In the genomic region with DNA sequence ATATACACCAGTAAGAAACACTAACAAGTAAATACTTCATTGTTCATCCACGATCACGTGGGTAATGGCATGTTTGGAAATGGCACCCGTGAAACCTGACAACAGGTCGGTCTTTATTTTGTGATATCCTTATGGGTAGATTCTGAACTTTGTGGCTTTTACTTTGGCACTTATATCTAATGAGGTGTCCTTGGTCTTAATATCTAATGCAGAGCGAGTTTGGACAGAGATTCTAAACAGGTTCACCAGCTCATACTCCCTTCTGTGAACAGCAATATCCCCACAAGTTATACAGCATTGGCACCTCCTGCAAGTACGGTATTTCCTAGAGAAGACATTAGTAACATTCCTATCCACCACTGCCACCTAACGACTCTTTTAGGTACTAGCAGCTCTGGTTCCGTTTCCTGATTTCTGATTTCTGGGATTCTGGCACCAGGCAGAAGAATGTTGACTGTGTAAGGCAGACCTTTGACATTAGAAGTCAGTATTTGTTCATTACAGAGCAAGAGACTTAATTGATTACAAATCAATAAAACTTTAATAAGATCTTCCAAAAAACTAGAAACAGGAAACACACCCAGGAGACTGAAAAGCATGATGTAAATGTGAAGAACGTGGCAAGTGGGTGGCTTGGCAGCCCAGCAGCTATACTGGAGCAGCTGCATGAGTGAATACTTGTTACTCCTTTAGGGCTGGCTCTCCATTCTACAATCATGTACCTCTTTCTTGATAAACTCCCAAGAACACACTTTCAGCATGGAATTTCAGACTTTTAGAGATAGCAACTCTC, we compare ENCODE assay signal across 8 cellular contexts. TPM values are rescaled to one million over a fixed set of nuclear protein-coding genes. Genes with fewer than 3 reads are reported as not detected.
DNase-seq lines count a peak whose midpoint lies in the region; ATAC-seq and TF ChIP-seq lines count a peak whose summit lies in the region.

No MANE protein-coding gene starts in this region.

- CTCF ChIA-PET in SK-N-SH (lab: Yijun Ruan, JAX), result interaction anchor here (0.6 to 3.8 kb wide), 28 partner anchors 9 to 950 kb away, joined by 3 to 24 read pairs (median 3); a partner anchor contains a TSS

- intact Hi-C loops in spleen (cut with DNase I; ENCODE audit: low total_unique reads), result loop anchor here (5.0 to 10.0 kb wide), 2 partner anchors 284 to 364 kb away; no protein-coding TSS in a partner anchor

- peak overlapping the region; percentile 49 to 85 (median 66) for H3K4me3 Mint-ChIP-seq in brain

- DNase-seq in DMS114 treated with DMSO at 0.1 percent for 48 hours (lab: John Stamatoyannopoulos, UW; ENCODE audit: unreplicated experiment) (peak; percentile 83), NCI-H1092 treated with DMSO at 0.1 percent for 48 hours (lab: John Stamatoyannopoulos, UW) (peak; percentile 81), SK-N-SH (peak; percentile 73), iPS-NIHi7 (ENCODE audit: extremely low spot score) (peak; percentile 71), spleen (no peak)

- H3K36me3 ChIP-seq in SK-N-SH (replicated peaks in 1 of 2; ENCODE audit: control insufficient read depth in 1 of 2, insufficient read depth in 2 of 2, low read length in 1 of 2) (no peaks in the 10 kb centered on the region), spleen (peaks cover 0 to 5% (median 0%) of the 10 kb centered on the region in 6 donors)

- H3K4me3 ChIP-seq in SK-N-SH (ENCODE audit: low read depth in 2 of 2, low read length in 1 of 2) (peak overlapping the region; percentile 6 to 7; a peak in 2 of 4 replicates), spleen (no peak overlapping the region)

- no peaks in the 10 kb centered on the region for H3K36me3 Mint-ChIP-seq in brain

- H4K20me1 ChIP-seq in SK-N-SH (ENCODE audit: insufficient read depth), result no peaks in the 10 kb centered on the region

- WGBS in SK-N-SH (ENCODE audit: low lambda C conversion rate), result 18% methylated on average over 9 of the region's 9 CpGs
- WGBS in spleen, 5 donors, result 30 to 43% (median 33%) methylated on average over 9 of the region's 9 CpGs

- H3K27me3 ChIP-seq in SK-N-SH (ENCODE audit: insufficient read depth) (no peaks in the 10 kb centered on the region), spleen (replicated peaks in 1 of 7) (no peaks in the 10 kb centered on the region)

- TF ChIP-seq POLR2A in spleen (IDR thresholded peaks at IDR 0.05), result peak in 1 of 3 donors; percentile 8

- H3K9me2 ChIP-seq in SK-N-SH, result no peaks in the 10 kb centered on the region

- no peak overlapping the region for H3K4me2 ChIP-seq in SK-N-SH

- H3K27ac ChIP-seq in SK-N-SH (ENCODE audit: low read depth in 2 of 2, low read length in 1 of 2) (no peak overlapping the region), spleen (no peak overlapping the region)

- peaks cover 3% of the 10 kb centered on the region for H3F3A ChIP-seq in SK-N-SH (replicated peaks; ENCODE audit: insufficient read depth)

- H3K27me3 Mint-ChIP-seq in brain, result peaks cover 8% of the 10 kb centered on the region

- POLR2A ChIA-PET in SK-N-SH (lab: Yijun Ruan, JAX), result interaction anchor here (0.6 to 0.7 kb wide), 2 partner anchors 60 to 77 kb away, joined by 3 read pairs; no protein-coding TSS in a partner anchor

- no peaks in the 10 kb centered on the region for H3K9me3 Mint-ChIP-seq in brain

- TF ChIP-seq CTCF in SK-N-SH (IDR thresholded peaks at IDR 0.05) (peak; percentile 81), brain (conservative IDR thresholded peaks at IDR 0.05) (peak; percentile 78 to 79), spleen (IDR thresholded peaks at IDR 0.05 in 8 of 11, conservative IDR thresholded peaks at IDR 0.05 in 3 of 11) (peak; percentile 75 to 93 (median 88))

- H3K27ac Mint-ChIP-seq in brain, result peak overlapping the region in 3 of 5 experiments; percentile 26 to 79 (median 54)

- ATAC-seq in GM21529 (IDR thresholded peaks at IDR 0.05; ENCODE audit: unreplicated experiment) (peak; percentile 82), GM19328 (IDR thresholded peaks at IDR 0.05; ENCODE audit: unreplicated experiment) (no peak)

- H3K4me1 Mint-ChIP-seq in brain, result peaks cover 31% of the 10 kb centered on the region

- no peak overlapping the region for H3K9ac ChIP-seq in SK-N-SH

- peak overlapping the region; percentile 58 for H2AFZ ChIP-seq in SK-N-SH (ENCODE audit: low read depth)

- H3K9me3 ChIP-seq in SK-N-SH (no peaks in the 10 kb centered on the region), spleen (no peaks in the 10 kb centered on the region)

- H3K4me1 ChIP-seq in SK-N-SH (ENCODE audit: control insufficient read depth in 1 of 2, insufficient read depth in 2 of 2, low read depth in 1 of 2, low read length in 1 of 2) (no peaks in the 10 kb centered on the region), spleen (peaks cover 0 to 10% (median 2%) of the 10 kb centered on the region in 6 donors)

- no peak for TF ChIP-seq EP300 in SK-N-SH (IDR thresholded peaks at IDR 0.05; ENCODE audit: borderline replicate concordance in 1 of 2, low read depth in 1 of 2, low read length in 1 of 2)

- no peaks in the 10 kb centered on the region for H3K79me2 ChIP-seq in SK-N-SH (ENCODE audit: insufficient read depth)

- peak; percentile 84 for TF ChIP-seq RAD21 in SK-N-SH (IDR thresholded peaks at IDR 0.05; ENCODE audit: low read length)

TF ChIP-seq in SK-N-SH, 30 proteins besides CTCF, POLR2A, EP300 and RAD21:
- TF ChIP-seq, protein P1, sequence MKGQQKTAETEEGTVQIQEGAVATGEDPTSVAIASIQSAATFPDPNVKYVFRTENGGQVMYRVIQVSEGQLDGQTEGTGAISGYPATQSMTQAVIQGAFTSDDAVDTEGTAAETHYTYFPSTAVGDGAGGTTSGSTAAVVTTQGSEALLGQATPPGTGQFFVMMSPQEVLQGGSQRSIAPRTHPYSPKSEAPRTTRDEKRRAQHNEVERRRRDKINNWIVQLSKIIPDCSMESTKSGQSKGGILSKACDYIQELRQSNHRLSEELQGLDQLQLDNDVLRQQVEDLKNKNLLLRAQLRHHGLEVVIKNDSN (IDR thresholded peaks at IDR 0.05; ENCODE audit: borderline replicate concordance, low read depth), result 0 out of 2 replicates have a peak, but pooled peaks have one; percentile 44
- TF ChIP-seq MEF2A (IDR thresholded peaks at IDR 0.05; ENCODE audit: borderline replicate concordance, low read depth) (no peak), TAF1 (IDR thresholded peaks at IDR 0.05; ENCODE audit: borderline replicate concordance, low read depth, low read length) (no peak), SMC3 (IDR thresholded peaks at IDR 0.05; ENCODE audit: low read depth, low read length) (peak; percentile 51), ELF1 (IDR thresholded peaks at IDR 0.05) (peak; percentile 31; the same call in 1 of the 2 replicates), NFIC (IDR thresholded peaks at IDR 0.05; ENCODE audit: borderline replicate concordance) (no peak)
- TF ChIP-seq, protein P2, sequence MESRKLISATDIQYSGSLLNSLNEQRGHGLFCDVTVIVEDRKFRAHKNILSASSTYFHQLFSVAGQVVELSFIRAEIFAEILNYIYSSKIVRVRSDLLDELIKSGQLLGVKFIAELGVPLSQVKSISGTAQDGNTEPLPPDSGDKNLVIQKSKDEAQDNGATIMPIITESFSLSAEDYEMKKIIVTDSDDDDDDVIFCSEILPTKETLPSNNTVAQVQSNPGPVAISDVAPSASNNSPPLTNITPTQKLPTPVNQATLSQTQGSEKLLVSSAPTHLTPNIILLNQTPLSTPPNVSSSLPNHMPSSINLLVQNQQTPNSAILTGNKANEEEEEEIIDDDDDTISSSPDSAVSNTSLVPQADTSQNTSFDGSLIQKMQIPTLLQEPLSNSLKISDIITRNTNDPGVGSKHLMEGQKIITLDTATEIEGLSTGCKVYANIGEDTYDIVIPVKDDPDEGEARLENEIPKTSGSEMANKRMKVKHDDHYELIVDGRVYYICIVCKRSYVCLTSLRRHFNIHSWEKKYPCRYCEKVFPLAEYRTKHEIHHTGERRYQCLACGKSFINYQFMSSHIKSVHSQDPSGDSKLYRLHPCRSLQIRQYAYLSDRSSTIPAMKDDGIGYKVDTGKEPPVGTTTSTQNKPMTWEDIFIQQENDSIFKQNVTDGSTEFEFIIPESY (IDR thresholded peaks at IDR 0.05; ENCODE audit: borderline replicate concordance, low read depth), result no peak

RNA-seq across cellular contexts. Expression of a gene that starts 2.5 kb away (rescaled TPM):
- polyA plus RNA-seq in SK-N-SH (2012; rRNA removed), result 3.6 and 3.9 TPM in 2 replicates
- 3.6 and 4.0 TPM in 2 replicates for polyA plus RNA-seq in SK-N-SH (2012; cell fraction: cytosol; rRNA removed)
- polyA plus RNA-seq in SK-N-SH (2012; cell fraction: nucleus; rRNA removed), result 2.2 and 3.0 TPM in 2 replicates
- 1.7 TPM for polyA plus RNA-seq in brain (ENCODE audit: insufficient read depth, low read depth, low replicate concordance)
- total RNA-seq in spleen, result 10 to 100 TPM in 1 of 7 donors, 1 to 10 TPM in 6; 1.6 to 10.2 (median 4.8) TPM
- polyA plus RNA-seq in spleen, result 1 to 10 TPM; 3.1 to 7.2 (median 3.9) TPM

RNA-seq across cellular contexts. Expression of a gene that starts 6.7 kb away (rescaled TPM):
- polyA plus RNA-seq in SK-N-SH (2012; rRNA removed), result 11.6 and 12.4 TPM in 2 replicates
- polyA plus RNA-seq in SK-N-SH (2012; cell fraction: cytosol; rRNA removed), result 7.3 and 10.8 TPM in 2 replicates
- polyA plus RNA-seq in SK-N-SH (2012; cell fraction: nucleus; rRNA removed), result 4.0 and 6.2 TPM in 2 replicates
- 1.2 TPM for polyA plus RNA-seq in brain (ENCODE audit: insufficient read depth, low read depth, low replicate concordance)
- 10 to 100 TPM in 3 of 7 donors, 1 to 10 TPM in 3, under 1 TPM in 1; 0.89 to 19.9 (median 9.8) TPM for total RNA-seq in spleen
- 10 to 100 TPM in 1 of 3 donors, 1 to 10 TPM in 2; 7.6 to 15.6 (median 8.4) TPM for polyA plus RNA-seq in spleen

RNA-seq across cellular contexts. Expression of a gene that starts 49.6 kb away (rescaled TPM):
- polyA plus RNA-seq in SK-N-SH (2012; rRNA removed), result not detected in 2 replicates
- polyA plus RNA-seq in SK-N-SH (2012; cell fraction: cytosol; rRNA removed), result not detected in 2 replicates
- polyA plus RNA-seq in SK-N-SH (2012; cell fraction: nucleus; rRNA removed), result not detected in 2 replicates
- not detected for polyA plus RNA-seq in brain (ENCODE audit: insufficient read depth, low read depth, low replicate concordance)
- under 1 TPM in 2 of 7 donors, not detected in 5; 0.27 to 0.77 TPM for total RNA-seq in spleen
- polyA plus RNA-seq in spleen, result under 1 TPM in 1 of 3 donors, not detected in 2; 0.10 TPM

RNA-seq across cellular contexts. Expression of a gene that starts 54.6 kb away (rescaled TPM):
- polyA plus RNA-seq in SK-N-SH (2012; rRNA removed) (not detected in 2 replicates), brain (ENCODE audit: insufficient read depth, low read depth, low replicate concordance) (not detected), spleen (under 1 TPM in 1 of 3 donors, not detected in 2; 0.24 TPM)
- not detected in 2 replicates for polyA plus RNA-seq in SK-N-SH (2012; cell fraction: cytosol; rRNA removed)
- not detected in 2 replicates for polyA plus RNA-seq in SK-N-SH (2012; cell fraction: nucleus; rRNA removed)
- not detected for total RNA-seq in spleen

Comparison
In these comparisons a context has a peak if more than half of its experiments do, and no peak if none do; other contexts are left out.
1. H3K4me3 ChIP-seq: peak in SK-N-SH (2 of 2); none in spleen (0 of 8).
2. Peak in every context shown above with its lines, with median percentiles within 50 percentile points of each other: CTCF ChIP-seq.